ENCODE assay signal across 11 cellular contexts in genomic region chr11:92225206-92225562, GRCh38. TPM values are rescaled to one million over a fixed set of nuclear protein-coding genes. Genes with fewer than 3 reads are reported as not detected.
DNase-seq lines count a peak whose midpoint lies in the region; ATAC-seq and TF ChIP-seq lines count a peak whose summit lies in the region.
"Had no signal": no experiment of that assay in that cellular context is flagged by ENCODE, and none has a peak within 500 bp of the region (broad histone marks: within the 10 kb centered on the region; RNA-seq: fewer than 3 reads in every experiment).

No MANE protein-coding gene starts in this region.

- no peak for ATAC-seq in HG02759 (IDR thresholded peaks at IDR 0.05; ENCODE audit: unreplicated experiment)
- ATAC-seq in GM21423 (IDR thresholded peaks at IDR 0.05; ENCODE audit: unreplicated experiment): no peak
- no peak for ATAC-seq in HG03159 (IDR thresholded peaks at IDR 0.05; ENCODE audit: unreplicated experiment)

- H3K4me3 ChIP-seq in left ventricle myocardium inferior (peak overlapping the region; percentile 60), prostate gland (peak overlapping the region; percentile 33 to 35)

- H3K27me3 ChIP-seq in left ventricle myocardium inferior (ENCODE audit: low read depth) (peaks cover 99% of the 10 kb centered on the region), prostate gland (replicated peaks; ENCODE audit: insufficient read depth) (peaks cover 17% of the 10 kb centered on the region)

- under 1% methylated on average over 19 of the region's 26 CpGs for WGBS in prostate gland

- DNase-seq in ELF-1 (ENCODE audit: low read depth, low spot score): peak; percentile 52
- DNase-seq in SK-N-DZ (ENCODE audit: low spot score): peak; percentile 71
- no peak for DNase-seq in left ventricle myocardium inferior
- DNase-seq in prostate gland (ENCODE audit: low spot score): no peak
- DNase-seq in NCI-H524 treated with DMSO at 0.1 percent for 48 hours (lab: John Stamatoyannopoulos, UW): no peak
- DNase-seq: activated CD4-positive, alpha-beta T cell treated with anti-CD3 and anti-CD28 coated beads, Interleukin-2, amount 50 U/mL, for 1 hour; MM.1S had no signal

- H3K36me3 ChIP-seq in left ventricle myocardium inferior (no peaks in the 10 kb centered on the region), prostate gland (no peaks in the 10 kb centered on the region)

- intact Hi-C loops in left ventricle myocardium inferior (cut with micrococcal nuclease): no loop called here
- intact Hi-C loops in prostate gland (cut with DNase I): loop anchor here (5.0 to 10.0 kb wide), 5 partner anchors 110 to 642 kb away; no protein-coding TSS in a partner anchor

- no peak for TF ChIP-seq POLR2A in prostate gland (IDR thresholded peaks at IDR 0.05)

- H3K9me3 ChIP-seq in left ventricle myocardium inferior (replicated peaks) (no peaks in the 10 kb centered on the region), prostate gland (no peaks in the 10 kb centered on the region)

- H3K27ac ChIP-seq in left ventricle myocardium inferior (replicated peaks) (no peak overlapping the region), prostate gland (peak overlapping the region; percentile 30 to 50)
- H3K27ac ChIP-seq: epithelial cell of prostate had no signal

- TF ChIP-seq CTCF in left ventricle myocardium inferior (IDR thresholded peaks at IDR 0.05; ENCODE audit: borderline replicate concordance): no peak
- TF ChIP-seq CTCF in prostate gland (IDR thresholded peaks at IDR 0.05): no peak

- H3K4me1 ChIP-seq in left ventricle myocardium inferior: peaks cover 35% of the 10 kb centered on the region
- H3K4me1 ChIP-seq in prostate gland (replicated peaks): no peaks in the 10 kb centered on the region

RNA-seq across cellular contexts. Expression of gene FAT3, which starts 0.6 kb away (rescaled TPM):
- polyA plus RNA-seq in SK-N-DZ (2014; cell fraction: cytosol; rRNA removed): 8.7 and 9.5 TPM in 2 replicates
- 8.3 and 13.9 TPM in 2 replicates for polyA plus RNA-seq in SK-N-DZ (2014; cell fraction: nucleus; rRNA removed)
- total RNA-seq in left ventricle myocardium inferior (0.33 TPM), prostate gland (10 to 100 TPM in 1 of 2 donors, 1 to 10 TPM in 1; 9.6 to 14.4 TPM)

Comparison
In these comparisons a context has a peak if more than half of its experiments do, and no peak if none do; other contexts are left out.
1. DNase-seq: peak in ELF-1 (single experiment) and SK-N-DZ (single experiment); none in left ventricle myocardium inferior (single experiment), prostate gland (single experiment) and NCI-H524 treated with DMSO at 0.1 percent for 48 hours (single experiment).